In the genomic region with DNA sequence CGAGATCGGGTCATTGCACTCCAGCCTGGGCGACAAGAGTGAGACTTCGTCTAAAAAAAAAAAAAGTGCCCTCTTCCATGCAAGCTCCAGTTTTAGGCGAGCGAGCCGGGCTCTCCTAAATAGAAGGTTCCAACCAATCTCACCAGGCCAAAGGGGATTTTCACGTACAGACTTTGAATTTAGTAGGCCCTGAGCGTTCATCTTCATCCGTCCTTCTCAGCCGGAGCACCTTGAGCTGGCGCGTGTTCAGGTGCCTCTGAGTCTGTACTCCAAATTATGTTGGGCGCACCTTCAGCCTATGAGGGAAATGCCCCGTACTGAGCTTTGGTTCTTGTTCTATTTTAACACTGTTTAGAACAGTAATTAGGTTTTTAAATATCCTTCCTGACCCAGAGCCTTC, we compare ENCODE assay signal across 8 cellular contexts. TPM values are rescaled to one million over a fixed set of nuclear protein-coding genes. Genes with fewer than 3 reads are reported as not detected.
A peak's percentile ranks its signal among the peaks of the same experiment; 100 is the strongest.
DNase-seq lines count a peak whose midpoint lies in the region; ATAC-seq and TF ChIP-seq lines count a peak whose summit lies in the region.

No MANE protein-coding gene starts in this region.

- H3K36me3 Mint-ChIP-seq in MCF 10A (ENCODE audit: insufficient read depth, unreplicated experiment) = peaks cover 10% of the 10 kb centered on the region
- peaks cover 72% of the 10 kb centered on the region for H3K36me3 Mint-ChIP-seq in activated T-helper 1 cell treated with anti-CD3 and anti-CD28 coated beads, Interleukin-12 subunit alpha, Interleukin-12 subunit beta, Interleukin-2, Interleukin-4 antibody, amounts not matched to agents 30 ng/mL and 10 ng/mL and 1 ng/mL, durations not matched to agents 14 hours and 24 hours and 36 hours (ENCODE audit: low read depth)
- H3K36me3 Mint-ChIP-seq in naive thymus-derived CD4-positive, alpha-beta T cell = peaks cover 23 to 70% (median 38%) of the 10 kb centered on the region in 5 donors

- POLR2A ChIA-PET in MCF 10A (lab: Yijun Ruan, JAX) = interaction anchor here (0.7 to 3.7 kb wide), 11 partner anchors 10 to 644 kb away, joined by 3 to 111 read pairs (median 6); partner anchors contain the start of genes HLA-DMA, PSMB9 and TAP1
- POLR2A ChIA-PET in naive thymus-derived CD4-positive, alpha-beta T cell (lab: Charles Lee) = interaction anchor here (0.6 to 11.4 kb wide), 10 partner anchors 11 to 717 kb away, joined by 3 to 662 read pairs (median 14); partner anchors contain the start of genes BRD2, HLA-DMA, HLA-DMB and PSMB9

- H3K4me1 ChIP-seq in breast epithelium (peaks cover 0 to 15% of the 10 kb centered on the region in 2 donors), tibial nerve (peaks cover 0 to 36% (median 20%) of the 10 kb centered on the region in 4 donors)
- H3K4me1 ChIP-seq in naive thymus-derived CD4-positive, alpha-beta T cell (ENCODE audit: control insufficient read depth in 2 of 2, insufficient read depth in 2 of 2, low read length in 2 of 2) = peaks cover 52 to 64% of the 10 kb centered on the region in 2 donors

- no TSS peak for BruUV-seq in MCF 10A (replicated peaks; lab: Mats Ljungman, UMichigan)

- H3K27ac ChIP-seq in breast epithelium (peak overlapping the region; percentile 92 to 94), tibial nerve (peak overlapping the region in 3 of 4 donors; percentile 96 to 99 (median 97))
- H3K27ac ChIP-seq in naive thymus-derived CD4-positive, alpha-beta T cell (ENCODE audit: low read depth, low read length) = peak overlapping the region; percentile 97

- no peak overlapping the region for H3K27ac Mint-ChIP-seq in MCF 10A (ENCODE audit: low read depth, unreplicated experiment)
- peak overlapping the region; percentile 89 for H3K27ac Mint-ChIP-seq in activated T-helper 1 cell treated with anti-CD3 and anti-CD28 coated beads, Interleukin-12 subunit alpha, Interleukin-12 subunit beta, Interleukin-2, Interleukin-4 antibody, amounts not matched to agents 30 ng/mL and 10 ng/mL and 1 ng/mL, durations not matched to agents 14 hours and 24 hours and 36 hours
- peak overlapping the region; percentile 89 to 100 (median 99) for H3K27ac Mint-ChIP-seq in naive thymus-derived CD4-positive, alpha-beta T cell

- H3K4me1 Mint-ChIP-seq in MCF 10A (ENCODE audit: insufficient read depth, unreplicated experiment) = peaks cover 42% of the 10 kb centered on the region
- peaks cover 77% of the 10 kb centered on the region for H3K4me1 Mint-ChIP-seq in activated T-helper 1 cell treated with anti-CD3 and anti-CD28 coated beads, Interleukin-12 subunit alpha, Interleukin-12 subunit beta, Interleukin-2, Interleukin-4 antibody, amounts not matched to agents 30 ng/mL and 10 ng/mL and 1 ng/mL, durations not matched to agents 14 hours and 24 hours and 36 hours (ENCODE audit: low read depth)
- H3K4me1 Mint-ChIP-seq in naive thymus-derived CD4-positive, alpha-beta T cell = peaks cover 60 to 82% (median 74%) of the 10 kb centered on the region in 7 donors

- H3K27me3 ChIP-seq in breast epithelium = no peaks in the 10 kb centered on the region
- H3K27me3 ChIP-seq in naive thymus-derived CD4-positive, alpha-beta T cell (ENCODE audit: control insufficient read depth in 2 of 2, insufficient read depth in 2 of 2, low read length in 2 of 2) = no peaks in the 10 kb centered on the region
- no peaks in the 10 kb centered on the region for H3K27me3 ChIP-seq in tibial nerve

- TF ChIP-seq CTCF in breast epithelium (IDR thresholded peaks at IDR 0.05) (no peak), MCF 10A (IDR thresholded peaks at IDR 0.05; ENCODE audit: unreplicated experiment) (no peak), tibial nerve (IDR thresholded peaks at IDR 0.05) (no peak)

- no peak for ATAC-seq in naive thymus-derived CD4-positive, alpha-beta T cell
- no peak for ATAC-seq in HG03045 (IDR thresholded peaks at IDR 0.05; ENCODE audit: unreplicated experiment)

- no peaks in the 10 kb centered on the region for H3K36me3 ChIP-seq in breast epithelium
- H3K36me3 ChIP-seq in naive thymus-derived CD4-positive, alpha-beta T cell (ENCODE audit: control insufficient read depth in 2 of 3, insufficient read depth in 3 of 3, low read length in 3 of 3) = peaks cover 16 to 56% (median 20%) of the 10 kb centered on the region in 3 experiments
- peaks cover 0 to 42% (median 0%) of the 10 kb centered on the region in 3 donors for H3K36me3 ChIP-seq in tibial nerve

- no peak for TF ChIP-seq EP300 in tibial nerve (IDR thresholded peaks at IDR 0.05)

- no peaks in the 10 kb centered on the region for H3K27me3 Mint-ChIP-seq in MCF 10A (ENCODE audit: insufficient read depth, unreplicated experiment)
- no peaks in the 10 kb centered on the region for H3K27me3 Mint-ChIP-seq in activated T-helper 1 cell treated with anti-CD3 and anti-CD28 coated beads, Interleukin-12 subunit alpha, Interleukin-12 subunit beta, Interleukin-2, Interleukin-4 antibody, amounts not matched to agents 30 ng/mL and 10 ng/mL and 1 ng/mL, durations not matched to agents 14 hours and 24 hours and 36 hours (ENCODE audit: insufficient read depth)
- H3K27me3 Mint-ChIP-seq in naive thymus-derived CD4-positive, alpha-beta T cell = no peaks in the 10 kb centered on the region

- H3K9me3 Mint-ChIP-seq in MCF 10A (ENCODE audit: unreplicated experiment) = no peaks in the 10 kb centered on the region
- H3K9me3 Mint-ChIP-seq in activated T-helper 1 cell treated with anti-CD3 and anti-CD28 coated beads, Interleukin-12 subunit alpha, Interleukin-12 subunit beta, Interleukin-2, Interleukin-4 antibody, amounts not matched to agents 30 ng/mL and 10 ng/mL and 1 ng/mL, durations not matched to agents 14 hours and 24 hours and 36 hours = no peaks in the 10 kb centered on the region
- H3K9me3 Mint-ChIP-seq in naive thymus-derived CD4-positive, alpha-beta T cell = peaks cover 0 to 1% (median 0%) of the 10 kb centered on the region in 11 donors

- H3K9me3 ChIP-seq in breast epithelium (no peaks in the 10 kb centered on the region), tibial nerve (no peaks in the 10 kb centered on the region)
- no peaks in the 10 kb centered on the region for H3K9me3 ChIP-seq in naive thymus-derived CD4-positive, alpha-beta T cell (ENCODE audit: control insufficient read depth in 2 of 3, low read length in 3 of 3)

- intact Hi-C loops in breast epithelium (cut with DNase I; ENCODE audit: low total_unique reads) (no loop called here), MCF 10A (cut with micrococcal nuclease) (no loop called here)
- intact Hi-C loops in activated T-helper 1 cell treated with anti-CD3 and anti-CD28 coated beads, Interleukin-12 subunit alpha, Interleukin-12 subunit beta, Interleukin-2, Interleukin-4 antibody, amounts not matched to agents 30 ng/mL and 10 ng/mL and 1 ng/mL, durations not matched to agents 14 hours and 24 hours and 36 hours (cut with micrococcal nuclease) = loop anchor here (2.0 kb wide), 1 partner anchor 55 kb away; no protein-coding TSS in a partner anchor
- intact Hi-C loops in naive thymus-derived CD4-positive, alpha-beta T cell (cut with micrococcal nuclease) = no loop called here

- H3K4me3 ChIP-seq in breast epithelium (no peak overlapping the region), tibial nerve (no peak overlapping the region)
- H3K4me3 ChIP-seq in naive thymus-derived CD4-positive, alpha-beta T cell (ENCODE audit: low read length) = no peak overlapping the region

- no peak for DNase-seq in breast epithelium (ENCODE audit: low spot score in 2 of 2)
- DNase-seq in MCF 10A (ENCODE audit: unreplicated experiment) = no peak
- DNase-seq in activated T-helper 1 cell treated with anti-CD3 and anti-CD28 coated beads, Interleukin-12 subunit alpha, Interleukin-12 subunit beta, Interleukin-2, Interleukin-4 antibody, amounts not matched to agents 30 ng/mL and 10 ng/mL and 1 ng/mL, durations not matched to agents 14 hours and 24 hours and 36 hours (ENCODE audit: low spot score) = no peak
- no peak for DNase-seq in naive thymus-derived CD4-positive, alpha-beta T cell
- DNase-seq in tibial nerve (ENCODE audit: low spot score in 2 of 2) = no peak
- no peak for DNase-seq in stimulated activated CD4-positive, alpha-beta T cell treated with anti-CD3 and anti-CD28 coated beads, Interleukin-2, amount 100 ng/mL, for 24 hours
- no peak for DNase-seq in erythroblast (lab: John Stamatoyannopoulos, UW)

- CTCF ChIA-PET in MCF 10A (lab: Yijun Ruan, JAX) = interaction anchor here (0.6 to 6.4 kb wide), 22 partner anchors 12 to 475 kb away, joined by 3 to 110 read pairs (median 5); partner anchors contain the start of genes HLA-DQB1, PSMB9 and TAP1
- CTCF ChIA-PET in naive thymus-derived CD4-positive, alpha-beta T cell (lab: Charles Lee) = interaction anchor here (0.6 to 9.7 kb wide), 14 partner anchors 11 to 174 kb away, joined by 3 to 241 read pairs (median 6); partner anchors contain the start of genes HLA-DMA, PSMB9 and TAP1

- 87 to 90% methylated on average over 15 of the region's 15 CpGs for WGBS in tibial nerve, 2 donors

- TF ChIP-seq POLR2A in breast epithelium (IDR thresholded peaks at IDR 0.05) (no peak), tibial nerve (IDR thresholded peaks at IDR 0.05) (no peak), erythroblast (IDR thresholded peaks at IDR 0.05; ENCODE audit: low read length) (no peak)

- no peak overlapping the region for H3K4me3 Mint-ChIP-seq in MCF 10A (ENCODE audit: unreplicated experiment)
- peak overlapping the region; percentile 79 for H3K4me3 Mint-ChIP-seq in activated T-helper 1 cell treated with anti-CD3 and anti-CD28 coated beads, Interleukin-12 subunit alpha, Interleukin-12 subunit beta, Interleukin-2, Interleukin-4 antibody, amounts not matched to agents 30 ng/mL and 10 ng/mL and 1 ng/mL, durations not matched to agents 14 hours and 24 hours and 36 hours
- H3K4me3 Mint-ChIP-seq in naive thymus-derived CD4-positive, alpha-beta T cell = peak overlapping the region in 6 of 10 donors; percentile 3 to 98 (median 64)

RNA-seq across cellular contexts. Expression of gene TAP2, which starts 0.8 kb away (rescaled TPM):
- total RNA-seq in breast epithelium (10 to 100 TPM in 1 of 3 donors, 1 to 10 TPM in 2; 7.7 to 18.0 (median 9.5) TPM), MCF 10A (2022) (43.3 and 61.2 TPM in 2 replicates), tibial nerve (10 to 100 TPM; 14.1 to 21.9 (median 19.8) TPM)
- total RNA-seq in activated T-helper 1 cell treated with anti-CD3 and anti-CD28 coated beads, Interleukin-12 subunit alpha, Interleukin-12 subunit beta, Interleukin-2, Interleukin-4 antibody, amounts not matched to agents 30 ng/mL and 10 ng/mL and 1 ng/mL, durations not matched to agents 14 hours and 24 hours and 36 hours = 160 and 167 TPM in 2 replicates
- total RNA-seq in naive thymus-derived CD4-positive, alpha-beta T cell = 100 to 1,000 TPM in 4 of 5 experiments, 10 to 100 TPM in 1; 84.3 to 243 (median 117) TPM
- polyA plus RNA-seq in naive thymus-derived CD4-positive, alpha-beta T cell = 10 to 100 TPM; 26.4 to 36.4 TPM

RNA-seq across cellular contexts. Expression of gene PSMB8, which starts 4.5 kb away (rescaled TPM):
- total RNA-seq in breast epithelium (10 to 100 TPM; 36.0 to 47.3 (median 44.9) TPM), MCF 10A (2022) (34.1 and 47.3 TPM in 2 replicates), tibial nerve (10 to 100 TPM; 16.3 to 39.0 (median 28.4) TPM)
- total RNA-seq in activated T-helper 1 cell treated with anti-CD3 and anti-CD28 coated beads, Interleukin-12 subunit alpha, Interleukin-12 subunit beta, Interleukin-2, Interleukin-4 antibody, amounts not matched to agents 30 ng/mL and 10 ng/mL and 1 ng/mL, durations not matched to agents 14 hours and 24 hours and 36 hours = 353 and 358 TPM in 2 replicates
- total RNA-seq in naive thymus-derived CD4-positive, alpha-beta T cell = 100 to 1,000 TPM; 111 to 419 (median 115) TPM
- polyA plus RNA-seq in naive thymus-derived CD4-positive, alpha-beta T cell = 100 to 1,000 TPM; 322 to 378 TPM

RNA-seq across cellular contexts. Expression of gene TAP1, which starts 14.1 kb away (rescaled TPM):
- 10 to 100 TPM; 24.2 to 40.6 (median 28.7) TPM for total RNA-seq in breast epithelium
- 32.3 and 35.2 TPM in 2 replicates for total RNA-seq in MCF 10A (2022)
- total RNA-seq in activated T-helper 1 cell treated with anti-CD3 and anti-CD28 coated beads, Interleukin-12 subunit alpha, Interleukin-12 subunit beta, Interleukin-2, Interleukin-4 antibody, amounts not matched to agents 30 ng/mL and 10 ng/mL and 1 ng/mL, durations not matched to agents 14 hours and 24 hours and 36 hours = 284 and 290 TPM in 2 replicates
- total RNA-seq in naive thymus-derived CD4-positive, alpha-beta T cell = 100 to 1,000 TPM in 3 of 5 experiments, 10 to 100 TPM in 2; 92.1 to 500 (median 103) TPM
- 100 to 1,000 TPM; 162 to 274 TPM for polyA plus RNA-seq in naive thymus-derived CD4-positive, alpha-beta T cell
- total RNA-seq in tibial nerve = 10 to 100 TPM; 27.2 to 45.9 (median 34.4) TPM

RNA-seq across cellular contexts. Expression of gene PSMB9, which starts 14.6 kb away (rescaled TPM):
- total RNA-seq in breast epithelium (10 to 100 TPM; 16.8 to 25.9 (median 19.2) TPM), MCF 10A (2022) (3.5 and 4.4 TPM in 2 replicates), tibial nerve (10 to 100 TPM; 18.4 to 34.3 (median 20.0) TPM)
- total RNA-seq in activated T-helper 1 cell treated with anti-CD3 and anti-CD28 coated beads, Interleukin-12 subunit alpha, Interleukin-12 subunit beta, Interleukin-2, Interleukin-4 antibody, amounts not matched to agents 30 ng/mL and 10 ng/mL and 1 ng/mL, durations not matched to agents 14 hours and 24 hours and 36 hours = 249 and 253 TPM in 2 replicates
- 100 to 1,000 TPM in 2 of 5 experiments, 10 to 100 TPM in 3; 70.3 to 452 (median 90.5) TPM for total RNA-seq in naive thymus-derived CD4-positive, alpha-beta T cell
- polyA plus RNA-seq in naive thymus-derived CD4-positive, alpha-beta T cell = 100 to 1,000 TPM; 385 to 389 TPM

RNA-seq across cellular contexts. Expression of gene HLA-DOB, which starts 22.6 kb away (rescaled TPM):
- total RNA-seq in breast epithelium = 1 to 10 TPM in 2 of 3 donors, not detected in 1; 1.5 to 2.0 TPM
- 0.56 and 0.79 TPM in 2 replicates for total RNA-seq in MCF 10A (2022)
- 4.2 and 4.3 TPM in 2 replicates for total RNA-seq in activated T-helper 1 cell treated with anti-CD3 and anti-CD28 coated beads, Interleukin-12 subunit alpha, Interleukin-12 subunit beta, Interleukin-2, Interleukin-4 antibody, amounts not matched to agents 30 ng/mL and 10 ng/mL and 1 ng/mL, durations not matched to agents 14 hours and 24 hours and 36 hours
- total RNA-seq in naive thymus-derived CD4-positive, alpha-beta T cell = 1 to 10 TPM; 1.7 to 7.7 (median 4.9) TPM
- polyA plus RNA-seq in naive thymus-derived CD4-positive, alpha-beta T cell = under 1 TPM; 0.48 to 0.57 TPM
- total RNA-seq in tibial nerve = 1 to 10 TPM in 2 of 4 donors, not detected in 2; 2.1 to 3.5 TPM
